In genomic region chr9:8223861-8224260, GRCh38 we compare ENCODE assay signal across 20 cellular contexts.
"Had no signal": no experiment of that assay in that cellular context is flagged by ENCODE, and none has a peak within 500 bp of the region (broad histone marks: within the 10 kb centered on the region; RNA-seq: fewer than 3 reads in every experiment).

No MANE protein-coding gene starts in this region.

- H3K9me3 ChIP-seq: esophagus squamous epithelium, left lung, neutrophil, prostate gland, right atrium auricular region, spleen, suprapubic skin, transverse colon, upper lobe of right lung, uterus had no signal

- H3K4me1 ChIP-seq: esophagus squamous epithelium, left lung, parathyroid adenoma, prostate gland, right atrium auricular region, spleen, suprapubic skin, transverse colon, upper lobe of right lung, uterus had no signal

- H3K36me3 ChIP-seq: esophagus squamous epithelium, left lung, neutrophil, prostate gland, right atrium auricular region, spleen, suprapubic skin, transverse colon, upper lobe of right lung, uterus had no signal

- H3K27me3 ChIP-seq: left lung, neutrophil, right atrium auricular region, spleen, suprapubic skin, transverse colon, upper lobe of right lung, uterus had no signal

- H3K4me3 ChIP-seq: esophagus squamous epithelium, left lung, prostate gland, right atrium auricular region, skin epidermis, spleen, suprapubic skin, transverse colon, upper lobe of right lung, uterus had no signal

- ATAC-seq: effector memory CD8-positive, alpha-beta T cell; left lung; naive thymus-derived CD4-positive, alpha-beta T cell; sciatic nerve; stimulated activated naive B cell treated with anti-CD40 and anti-IgM and Interleukin-4, amounts not matched to agents 10 μg/mL and 1 μg/mL and 100 μg/mL, for 72 hours; upper lobe of right lung had no signal

- DNase-seq: cortex of kidney; effector memory CD8-positive, alpha-beta T cell; erythroblast; esophagus squamous epithelium; left lung; naive thymus-derived CD4-positive, alpha-beta T cell; nephron progenitor cell; spleen; stimulated activated CD4-positive, alpha-beta T cell treated with anti-CD3 and anti-CD28 coated beads, Interleukin-4, amount 100 ng/mL, for 4 hours; stimulated activated naive B cell treated with anti-CD40 and anti-IgM and Interleukin-4, amounts not matched to agents 10 μg/mL and 1 μg/mL and 100 μg/mL, for 72 hours; transverse colon; upper lobe of right lung; uterus had no signal

- H3K9ac ChIP-seq: parathyroid adenoma had no signal
